2 cellular contexts compared by ENCODE assay signal in the genomic region with DNA sequence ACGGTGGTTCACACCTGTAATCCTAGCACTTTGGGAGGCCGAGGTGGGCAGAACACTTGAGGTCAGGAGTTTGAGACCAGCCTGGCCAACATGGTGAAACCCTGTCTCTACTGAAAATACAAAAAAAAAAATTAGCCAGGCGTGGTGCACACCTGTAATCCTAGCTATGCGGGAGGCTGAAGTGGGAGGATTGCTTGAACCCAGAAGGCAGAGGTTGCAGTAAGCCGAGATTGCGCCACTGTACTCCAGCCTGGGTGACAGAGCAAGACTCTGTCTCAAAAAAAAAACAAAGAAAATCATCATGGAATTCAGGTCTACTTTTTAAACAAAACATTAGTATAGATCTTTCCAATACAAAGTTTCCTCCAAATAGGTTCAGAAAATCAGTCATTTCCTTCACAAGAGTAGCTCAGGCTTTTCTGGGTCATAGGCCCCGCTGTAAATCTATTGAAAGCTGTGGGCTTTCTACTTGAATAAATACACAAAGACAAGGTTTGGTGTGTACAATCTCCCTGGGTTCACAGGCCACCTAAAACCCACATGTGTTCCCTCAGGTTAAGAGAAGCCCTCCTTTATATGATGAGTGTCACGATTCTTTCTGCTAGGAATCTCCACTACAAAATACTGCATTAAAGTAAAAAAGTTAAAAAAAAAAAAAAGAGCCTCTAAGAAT. TPM values are rescaled to one million over a fixed set of nuclear protein-coding genes. Genes with fewer than 3 reads are reported as not detected.
"Had no signal": no experiment of that assay in that cellular context is flagged by ENCODE, and none has a peak within 500 bp of the region (broad histone marks: within the 10 kb centered on the region; RNA-seq: fewer than 3 reads in every experiment).

No MANE protein-coding gene starts in this region.

RNA-seq across cellular contexts. Expression of a gene that starts 37.1 kb away (rescaled TPM):
- total RNA-seq: G401, GM12878 had no signal
- polyA plus RNA-seq: GM12878 had no signal

RNA-seq across cellular contexts. Expression of a gene that starts 43.4 kb away (rescaled TPM):
- total RNA-seq: G401, GM12878 had no signal
- polyA plus RNA-seq: GM12878 had no signal
